Comparison of ENCODE assay signal across 12 cellular contexts in genomic region chr1:40664167-40664537, GRCh38. TPM values are rescaled to one million over a fixed set of nuclear protein-coding genes. Genes with fewer than 3 reads are reported as not detected.
DNase-seq lines count a peak whose midpoint lies in the region; ATAC-seq and TF ChIP-seq lines count a peak whose summit lies in the region.
"Had no signal": no experiment of that assay in that cellular context is flagged by ENCODE, and none has a peak within 500 bp of the region (broad histone marks: within the 10 kb centered on the region; RNA-seq: fewer than 3 reads in every experiment).

No MANE protein-coding gene starts in this region.

- H3K27me3 ChIP-seq in CD4-positive, alpha-beta T cell (ENCODE audit: control insufficient read depth, insufficient read depth, low read length): no peaks in the 10 kb centered on the region
- H3K27me3 ChIP-seq in GM23338 (ENCODE audit: insufficient read depth) (no peaks in the 10 kb centered on the region), SJCRH30 (no peaks in the 10 kb centered on the region), thyroid gland (no peaks in the 10 kb centered on the region)

- 80 to 86% methylated on average over 1 of the region's 1 CpG for WGBS in thyroid gland, 2 donors

- peaks cover 3% of the 10 kb centered on the region for H3K36me3 Mint-ChIP-seq in CD4-positive, alpha-beta T cell (ENCODE audit: low read depth)
- H3K36me3 Mint-ChIP-seq in GM23338 (ENCODE audit: low read depth): no peaks in the 10 kb centered on the region
- no peaks in the 10 kb centered on the region for H3K36me3 Mint-ChIP-seq in memory B cell

- no peaks in the 10 kb centered on the region for H3K9me2 ChIP-seq in GM23338 (ENCODE audit: insufficient read depth)

- H3K79me2 ChIP-seq in GM23338 (replicated peaks; ENCODE audit: insufficient read depth): no peaks in the 10 kb centered on the region

- no peaks in the 10 kb centered on the region for H3K27me3 Mint-ChIP-seq in CD4-positive, alpha-beta T cell
- H3K27me3 Mint-ChIP-seq in GM23338 (ENCODE audit: insufficient read depth, low read depth, poor library complexity) (peaks cover 13% of the 10 kb centered on the region), memory B cell (no peaks in the 10 kb centered on the region)

- H4K20me1 ChIP-seq in GM23338 (replicated peaks; ENCODE audit: insufficient read depth): no peaks in the 10 kb centered on the region

- ATAC-seq in CD4-positive, alpha-beta T cell (ENCODE audit: poor library complexity): no peak
- ATAC-seq in GM23338: no peak
- ATAC-seq in memory B cell (ENCODE audit: low read depth): no peak
- no peak for ATAC-seq in GM18517 (IDR thresholded peaks at IDR 0.05; ENCODE audit: unreplicated experiment)
- ATAC-seq: mucosa of descending colon had no signal

- intact Hi-C loops in CD4-positive, alpha-beta T cell (cut with DNase I, micrococcal nuclease): loop anchor here in 1 of 2 experiments (2.0 to 10.0 kb wide), 2 partner anchors 27 to 691 kb away; partner anchors contain the start of gene NFYC
- intact Hi-C loops in thyroid gland (cut with DNase I): no loop called here

- H3K4me1 ChIP-seq in GM23338 (ENCODE audit: insufficient read depth) (peaks cover 31% of the 10 kb centered on the region), SJCRH30 (peaks cover 31% of the 10 kb centered on the region), thyroid gland (peaks cover 0 to 10% of the 10 kb centered on the region in 2 donors)

- H3K4me3 ChIP-seq in GM23338 (peak overlapping the region; percentile 70), SJCRH30 (no peak overlapping the region; the same call in 1 of the 2 replicates), thyroid gland (replicated peaks in 1 of 3) (no peak overlapping the region)
- H3K4me3 ChIP-seq: mucosa of descending colon had no signal

- no peak overlapping the region for H3K27ac ChIP-seq in CD4-positive, alpha-beta T cell (ENCODE audit: low read depth, low read length)
- H3K27ac ChIP-seq in GM23338 (ENCODE audit: low read depth) (no peak overlapping the region), SJCRH30 (peak overlapping the region; percentile 56), thyroid gland (no peak overlapping the region), RWPE1 (no peak overlapping the region)

- H2AFZ ChIP-seq in GM23338: no peak overlapping the region

- H3K27ac Mint-ChIP-seq in CD4-positive, alpha-beta T cell: no peak overlapping the region
- H3K27ac Mint-ChIP-seq in GM23338 (no peak overlapping the region), memory B cell (no peak overlapping the region)

- no peak for TF ChIP-seq CTCF in CD4-positive, alpha-beta T cell (IDR thresholded peaks at IDR 0.05)
- TF ChIP-seq CTCF in GM23338 (conservative IDR thresholded peaks at IDR 0.05; ENCODE audit: low read depth in 2 of 2): no peak
- TF ChIP-seq CTCF in thyroid gland (IDR thresholded peaks at IDR 0.05): no peak
- TF ChIP-seq CTCF in RWPE1 (conservative IDR thresholded peaks at IDR 0.05; ENCODE audit: low read depth): no peak

- no peaks in the 10 kb centered on the region for H3K9me3 ChIP-seq in CD4-positive, alpha-beta T cell (ENCODE audit: control insufficient read depth, low read length)
- no peaks in the 10 kb centered on the region for H3K9me3 ChIP-seq in SJCRH30 (replicated peaks)
- no peaks in the 10 kb centered on the region for H3K9me3 ChIP-seq in thyroid gland
- H3K9me3 ChIP-seq: mucosa of descending colon had no signal

- H3K36me3 ChIP-seq in GM23338 (ENCODE audit: insufficient read depth): no peaks in the 10 kb centered on the region
- H3K36me3 ChIP-seq in SJCRH30: no peaks in the 10 kb centered on the region
- H3K36me3 ChIP-seq in thyroid gland: no peaks in the 10 kb centered on the region

- CTCF ChIA-PET in CD4-positive, alpha-beta T cell (lab: Charles Lee): no interaction called here
- CTCF ChIA-PET in RWPE1 (lab: Yijun Ruan, JAX): no interaction called here

- H3F3A ChIP-seq in GM23338 (replicated peaks; ENCODE audit: low read depth): no peaks in the 10 kb centered on the region

- H3K4me3 Mint-ChIP-seq in CD4-positive, alpha-beta T cell: peak overlapping the region; percentile 84
- peak overlapping the region; percentile 82 for H3K4me3 Mint-ChIP-seq in GM23338
- peak overlapping the region; percentile 84 for H3K4me3 Mint-ChIP-seq in memory B cell

- H3K4me1 Mint-ChIP-seq in CD4-positive, alpha-beta T cell (ENCODE audit: low read depth): peaks cover 27% of the 10 kb centered on the region
- peaks cover 33% of the 10 kb centered on the region for H3K4me1 Mint-ChIP-seq in GM23338
- H3K4me1 Mint-ChIP-seq in memory B cell: peaks cover 21% of the 10 kb centered on the region

- no peak for DNase-seq in CD4-positive, alpha-beta T cell
- no peak for DNase-seq in GM23338 (ENCODE audit: low spot score)
- DNase-seq in SJCRH30: peak; percentile 46 to 47
- no peak for DNase-seq in memory B cell (ENCODE audit: low spot score in 2 of 2)
- no peak for DNase-seq in thyroid gland
- DNase-seq in EL: no peak
- DNase-seq in RWPE1 (ENCODE audit: low spot score): no peak
- DNase-seq: activated CD4-positive, alpha-beta T cell treated with anti-CD3 and anti-CD28 coated beads, Interleukin-2, amount 50 U/mL, for 1 hour; mucosa of descending colon; NCI-H187; Right ventricle myocardium superior had no signal

- no peak for TF ChIP-seq POLR2A in thyroid gland (IDR thresholded peaks at IDR 0.05)

- peak overlapping the region; percentile 76 for H3K4me2 ChIP-seq in GM23338

- no peaks in the 10 kb centered on the region for H3K9me3 Mint-ChIP-seq in CD4-positive, alpha-beta T cell
- no peaks in the 10 kb centered on the region for H3K9me3 Mint-ChIP-seq in GM23338
- H3K9me3 Mint-ChIP-seq in memory B cell: no peaks in the 10 kb centered on the region

- POLR2A ChIA-PET in CD4-positive, alpha-beta T cell (lab: Charles Lee): interaction anchor here (5.5 kb wide), 1 partner anchor 28 kb away, joined by 34 read pairs; the partner anchor contains the start of gene NFYC
- POLR2A ChIA-PET in RWPE1 (lab: Yijun Ruan, JAX; ENCODE audit: low non-redundant PET): no interaction called here

TF ChIP-seq in GM23338, 12 proteins besides CTCF, POLR2A, EP300 and RAD21:
- TF ChIP-seq STAT1 (IDR thresholded peaks at IDR 0.05; ENCODE audit: unreplicated experiment) (no peak), ETS1 (IDR thresholded peaks at IDR 0.05) (no peak), POLR2AphosphoS5 (IDR thresholded peaks at IDR 0.05; ENCODE audit: low read depth) (no peak), JUNB (IDR thresholded peaks at IDR 0.05; ENCODE audit: unreplicated experiment) (no peak), CREB1 (CRISPR knock-in tag; IDR thresholded peaks at IDR 0.05; ENCODE audit: low read depth) (no peak), ZNF331 (CRISPR knock-in tag; IDR thresholded peaks at IDR 0.05; ENCODE audit: low read depth) (no peak), ZNF114 (CRISPR knock-in tag; IDR thresholded peaks at IDR 0.05) (no peak)

RNA-seq across cellular contexts. Expression of gene RIMS3, which starts 1.3 kb away (rescaled TPM):
- total RNA-seq in CD4-positive, alpha-beta T cell: 1 to 10 TPM in 1 of 2 experiments, under 1 TPM in 1; 0.99 to 1.1 TPM
- 19.7 and 27.2 TPM in 2 replicates for total RNA-seq in GM23338 (2014; rRNA removed; shearing (Covaris generic))
- polyA plus RNA-seq in GM23338 (2016; fragmentation: Nextera tagmentation; extraction: Ambion mirVana): 6.9 and 8.7 TPM in 2 replicates
- 10.0 and 12.7 TPM in 2 replicates for total RNA-seq in SJCRH30 (2014; rRNA removed; shearing (Covaris generic))
- 1 to 10 TPM; 2.1 to 4.4 (median 3.5) TPM for total RNA-seq in thyroid gland

RNA-seq across cellular contexts. Expression of gene NFYC, which starts 27.4 kb away (rescaled TPM):
- total RNA-seq in CD4-positive, alpha-beta T cell: 10 to 100 TPM; 28.6 to 35.2 TPM
- total RNA-seq in GM23338 (2014; rRNA removed; shearing (Covaris generic)): 37.8 and 42.7 TPM in 2 replicates
- 34.5 and 36.2 TPM in 2 replicates for polyA plus RNA-seq in GM23338 (2016; fragmentation: Nextera tagmentation; extraction: Ambion mirVana)
- total RNA-seq in SJCRH30 (2014; rRNA removed; shearing (Covaris generic)): 52.8 and 55.6 TPM in 2 replicates
- 100 to 1,000 TPM in 1 of 4 donors, 10 to 100 TPM in 3; 70.5 to 175 (median 96.7) TPM for total RNA-seq in thyroid gland

Comparison
In these comparisons a context has a peak if more than half of its experiments do, and no peak if none do; other contexts are left out.
1. DNase-seq: peak in SJCRH30 (2 of 2); none in CD4-positive, alpha-beta T cell (0 of 10), GM23338 (single experiment), memory B cell (0 of 2), thyroid gland (0 of 2), EL (single experiment) and RWPE1 (single experiment).
2. Peak in every context shown above with its lines, with median percentiles within 50 percentile points of each other: H3K4me3 Mint-ChIP-seq.